Comparison of ENCODE assay signal across 7 cellular contexts in the genomic region with DNA sequence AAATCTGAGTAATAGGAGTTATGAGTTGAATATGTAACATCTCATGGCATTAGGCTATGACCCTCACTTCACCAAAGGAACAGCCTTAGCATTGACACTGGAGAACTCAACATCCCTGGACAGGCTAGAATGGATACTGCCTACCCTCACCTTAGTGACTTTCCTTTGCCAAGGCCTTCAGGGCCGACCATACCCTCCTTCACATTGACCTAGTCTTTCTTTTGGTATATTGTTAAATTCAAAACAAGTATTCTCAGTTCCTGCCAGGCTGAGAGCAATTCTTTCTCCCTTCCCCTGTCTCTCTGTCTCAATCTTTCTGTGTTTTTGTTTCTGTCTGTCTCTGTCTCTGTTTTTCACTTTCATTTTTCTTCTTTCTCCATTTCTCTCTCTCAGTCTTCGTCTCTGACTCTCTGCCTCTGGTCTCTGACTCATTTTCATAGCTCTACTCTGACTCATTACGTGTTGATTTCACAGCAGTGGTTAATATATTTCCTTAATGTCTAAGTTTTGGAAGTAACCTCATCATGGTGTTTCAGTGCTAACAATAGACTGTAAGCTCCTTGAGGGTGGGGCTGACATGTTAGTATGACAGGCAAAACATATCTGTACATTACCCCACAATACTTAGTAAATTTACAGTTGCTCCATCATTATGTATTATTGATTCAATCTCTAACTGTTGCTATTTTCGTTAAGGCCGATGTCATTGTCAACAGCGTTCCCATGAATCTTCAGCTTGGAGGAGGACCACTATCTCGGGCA. TPM values are rescaled to one million over a fixed set of nuclear protein-coding genes. Genes with fewer than 3 reads are reported as not detected.
DNase-seq lines count a peak whose midpoint lies in the region; ATAC-seq, FAIRE-seq and TF ChIP-seq lines count a peak whose summit lies in the region.

No MANE protein-coding gene starts in this region.

- no peak for TF ChIP-seq RAD21 in K562 (CRISPR knock-in tag; conservative IDR thresholded peaks at IDR 0.05 in 1 of 2, IDR thresholded peaks at IDR 0.05 in 1 of 2)

- H2AFZ ChIP-seq in K562 (ENCODE audit: low read depth, low read length) = no peak overlapping the region

- peaks cover 32% of the 10 kb centered on the region for H3K4me1 Mint-ChIP-seq in stimulated activated naive CD8-positive, alpha-beta T cell treated with anti-CD3 and anti-CD28 coated beads, Interleukin-15, Interleukin-2, amounts not matched to agents 100 ng/mL and 50 ng/mL, for 24 hours (ENCODE audit: low read depth)

- no peak overlapping the region for H3K27ac ChIP-seq in K562 (ENCODE audit: extremely low read depth, low read depth, low read length)

- peak overlapping the region; percentile 73 for H3K4me3 Mint-ChIP-seq in stimulated activated naive CD8-positive, alpha-beta T cell treated with anti-CD3 and anti-CD28 coated beads, Interleukin-15, Interleukin-2, amounts not matched to agents 100 ng/mL and 50 ng/mL, for 24 hours

- no peaks in the 10 kb centered on the region for H3K79me2 ChIP-seq in K562 (ENCODE audit: control insufficient read depth, insufficient read depth, low read length)

- no peak for TF ChIP-seq CTCF in K562 (IDR thresholded peaks at IDR 0.05 in 2 of 3, conservative IDR thresholded peaks at IDR 0.05 in 1 of 3; ENCODE audit: insufficient read depth in 2 of 3, low read depth in 1 of 3, low read length in 3 of 3)

- peak overlapping the region; percentile 95 for H3K27ac Mint-ChIP-seq in stimulated activated naive CD8-positive, alpha-beta T cell treated with anti-CD3 and anti-CD28 coated beads, Interleukin-15, Interleukin-2, amounts not matched to agents 100 ng/mL and 50 ng/mL, for 24 hours

- H3K4me1 ChIP-seq in K562 (replicated peaks in 1 of 2; ENCODE audit: control insufficient read depth in 2 of 2, insufficient read depth in 2 of 2, low read length in 2 of 2) = no peaks in the 10 kb centered on the region

- H3K9me3 Mint-ChIP-seq in stimulated activated naive CD8-positive, alpha-beta T cell treated with anti-CD3 and anti-CD28 coated beads, Interleukin-15, Interleukin-2, amounts not matched to agents 100 ng/mL and 50 ng/mL, for 24 hours = peaks cover 6% of the 10 kb centered on the region

- peak; percentile 84 for DNase-seq in HCEC 1CT
- peak; percentile 14 for DNase-seq in MG63
- no peak for DNase-seq in K562 (ENCODE audit: extremely low read depth in 1 of 4, low spot score in 3 of 4)
- DNase-seq in putamen (ENCODE audit: low spot score) = no peak
- no peak for DNase-seq in iPS-NIHi7 (ENCODE audit: extremely low spot score)

- H3K27me3 ChIP-seq in MG63 (no peaks in the 10 kb centered on the region), K562 (ENCODE audit: control insufficient read depth in 2 of 2, insufficient read depth in 2 of 2, low read length in 2 of 2) (peaks cover 0 to 3% of the 10 kb centered on the region in 2 experiments; a peak in 2 of 5 replicates)

- intact Hi-C loops in K562 (cut with micrococcal nuclease) = no loop called here

- H3K36me3 ChIP-seq in MG63 = no peaks in the 10 kb centered on the region
- H3K36me3 ChIP-seq in K562 (ENCODE audit: control insufficient read depth, insufficient read depth, low read length) = no peaks in the 10 kb centered on the region

- H3K9me3 ChIP-seq in MG63 (peaks cover 12% of the 10 kb centered on the region), K562 (replicated peaks; ENCODE audit: control insufficient read depth, insufficient read depth, low read depth, low read length) (no peaks in the 10 kb centered on the region; the same call in 1 of the 2 replicates)

- 19% methylated on average over 7 of the region's 7 CpGs for WGBS in K562 (ENCODE audit: insufficient coverage, low coverage, missing lambda C conversion rate)

- CTCF ChIA-PET in K562 (lab: Yijun Ruan, JAX; ENCODE audit: low intra/inter-chr PET ratio) = no interaction called here

- FAIRE-seq in K562 (lab: Jason Lieb, UNC) = no peak

- TF ChIP-seq POLR2A in K562 (conservative IDR thresholded peaks at IDR 0.05) = no peak

- no peak overlapping the region for H3K9ac ChIP-seq in K562 (ENCODE audit: insufficient read depth in 1 of 2, low read depth in 2 of 2, low read length in 2 of 2)

- H3K4me3 ChIP-seq in MG63 (peak overlapping the region; percentile 16), K562 (no peak overlapping the region)

- no TSS peak for BruUV-seq in K562 (replicated peaks; lab: Mats Ljungman, UMichigan)

- peaks cover 46% of the 10 kb centered on the region for H3K36me3 Mint-ChIP-seq in stimulated activated naive CD8-positive, alpha-beta T cell treated with anti-CD3 and anti-CD28 coated beads, Interleukin-15, Interleukin-2, amounts not matched to agents 100 ng/mL and 50 ng/mL, for 24 hours (ENCODE audit: low read depth)

- POLR2A ChIA-PET in K562 (lab: Yijun Ruan, JAX) = no interaction called here

- H3K4me2 ChIP-seq in K562 (ENCODE audit: insufficient read depth, low read length) = no peak overlapping the region

- in situ Hi-C loops in K562 (cut with MboI) = no loop called here

- no peaks in the 10 kb centered on the region for H3K27me3 Mint-ChIP-seq in stimulated activated naive CD8-positive, alpha-beta T cell treated with anti-CD3 and anti-CD28 coated beads, Interleukin-15, Interleukin-2, amounts not matched to agents 100 ng/mL and 50 ng/mL, for 24 hours

- ATAC-seq in GM18511 (IDR thresholded peaks at IDR 0.05; ENCODE audit: unreplicated experiment) = peak; percentile 96
- no peak for ATAC-seq in K562

- no peaks in the 10 kb centered on the region for H4K20me1 ChIP-seq in K562 (replicated peaks; ENCODE audit: control insufficient read depth, insufficient read depth, low read length)

- no peak for TF ChIP-seq EP300 in K562 (IDR thresholded peaks at IDR 0.05; ENCODE audit: low read length)

- H3K9me1 ChIP-seq in K562 (ENCODE audit: control insufficient read depth, insufficient read depth, low read length) = no peaks in the 10 kb centered on the region

RNA-seq across cellular contexts. Expression of gene PARP15, which starts 32.5 kb away (rescaled TPM):
- 0.10 TPM in 1 of 2 replicates, not detected in the other for total RNA-seq in MG63 (2014; rRNA removed; shearing (Covaris generic); ENCODE audit: low replicate concordance)
- 0.51 and 2.6 TPM in 2 replicates for total RNA-seq in K562 (2011; cell fraction: chromatin; rRNA removed; ENCODE audit: low replicate concordance)
- total RNA-seq in K562 (2011; cell fraction: nucleolus; rRNA removed) = 0.50 and 1.3 TPM in 2 replicates
- 0.99 and 1.8 TPM in 2 replicates for total RNA-seq in K562 (2011; cell fraction: nucleoplasm; rRNA removed)
- 0.05 and 0.08 TPM in 2 replicates for total RNA-seq in K562 (2014; rRNA removed)
- 0.11 and 0.45 TPM in 2 replicates for total RNA-seq in K562 (2014; rRNA removed; fragmentation: Illumina TruSeq; extraction: Trizol)
- total RNA-seq in K562 (2015; rRNA removed; fragmentation: Illumina TruSeq; extraction: Trizol) = 0.19 and 0.40 TPM in 2 replicates
- 0.38 and 0.45 TPM in 2 replicates for total RNA-seq in K562 (2021)
- 0.22 TPM in 1 of 2 replicates, not detected in the other for polyA plus RNA-seq in K562 (2011; rRNA removed)
- polyA plus RNA-seq in K562 (2011; cell fraction: cytosol; rRNA removed) = 0.12 TPM in 1 of 2 replicates, not detected in the other
- 0.03 and 0.44 TPM in 2 replicates for polyA plus RNA-seq in K562 (2011; cell fraction: nucleus; rRNA removed)
- polyA plus RNA-seq in K562 (2012) = 0.30 and 0.42 TPM in 2 replicates
- 0.18 and 0.29 TPM in 2 replicates for polyA plus RNA-seq in K562 (2014; fragmentation: Illumina TruSeq; extraction: Trizol)
- under 1 TPM; 0.08 to 0.10 TPM for polyA plus RNA-seq in K562 (2014; fragmentation: Nextera tagmentation; extraction: Ambion mirVana)
- 0.13 and 0.61 TPM in 2 replicates for polyA plus RNA-seq in K562 (2014; rRNA removed)
- polyA minus RNA-seq in K562 (2011; rRNA and poly(A)+ RNA removed) = 0.12 and 0.14 TPM in 2 replicates
- not detected in 2 replicates for polyA minus RNA-seq in K562 (2011; cell fraction: cytosol; rRNA and poly(A)+ RNA removed)
- polyA minus RNA-seq in K562 (2011; cell fraction: nucleus; rRNA and poly(A)+ RNA removed) = 0.13 TPM in 1 of 2 replicates, not detected in the other

RNA-seq across cellular contexts. Expression of gene DTX3L, which starts 45.8 kb away (rescaled TPM):
- 28.4 and 39.3 TPM in 2 replicates for total RNA-seq in MG63 (2014; rRNA removed; shearing (Covaris generic); ENCODE audit: low replicate concordance)
- total RNA-seq in K562 (2011; cell fraction: chromatin; rRNA removed; ENCODE audit: low replicate concordance) = 1.5 and 5.0 TPM in 2 replicates
- 1.2 TPM in 2 replicates for total RNA-seq in K562 (2011; cell fraction: nucleolus; rRNA removed)
- total RNA-seq in K562 (2011; cell fraction: nucleoplasm; rRNA removed) = 2.9 and 4.2 TPM in 2 replicates
- 3.0 and 4.1 TPM in 2 replicates for total RNA-seq in K562 (2014; rRNA removed)
- total RNA-seq in K562 (2014; rRNA removed; fragmentation: Illumina TruSeq; extraction: Trizol) = 6.0 and 7.0 TPM in 2 replicates
- 6.0 and 6.5 TPM in 2 replicates for total RNA-seq in K562 (2015; rRNA removed; fragmentation: Illumina TruSeq; extraction: Trizol)
- 6.2 and 6.6 TPM in 2 replicates for total RNA-seq in K562 (2021)
- 1.0 and 2.3 TPM in 2 replicates for polyA plus RNA-seq in K562 (2011; rRNA removed)
- polyA plus RNA-seq in K562 (2011; cell fraction: cytosol; rRNA removed) = 0.97 and 1.0 TPM in 2 replicates
- polyA plus RNA-seq in K562 (2011; cell fraction: nucleus; rRNA removed) = 0.59 and 0.94 TPM in 2 replicates
- 3.8 and 6.1 TPM in 2 replicates for polyA plus RNA-seq in K562 (2012)
- 4.9 and 6.0 TPM in 2 replicates for polyA plus RNA-seq in K562 (2014; fragmentation: Illumina TruSeq; extraction: Trizol)
- 1 to 10 TPM; 2.3 to 2.5 TPM for polyA plus RNA-seq in K562 (2014; fragmentation: Nextera tagmentation; extraction: Ambion mirVana)
- polyA plus RNA-seq in K562 (2014; rRNA removed) = 3.0 and 3.4 TPM in 2 replicates
- polyA minus RNA-seq in K562 (2011; rRNA and poly(A)+ RNA removed) = 2.0 and 2.8 TPM in 2 replicates
- 1.9 and 2.5 TPM in 2 replicates for polyA minus RNA-seq in K562 (2011; cell fraction: cytosol; rRNA and poly(A)+ RNA removed)
- polyA minus RNA-seq in K562 (2011; cell fraction: nucleus; rRNA and poly(A)+ RNA removed) = 0.54 and 0.56 TPM in 2 replicates

RNA-seq across cellular contexts. Expression of gene PARP9, which starts 45.9 kb away (rescaled TPM):
- total RNA-seq in MG63 (2014; rRNA removed; shearing (Covaris generic); ENCODE audit: low replicate concordance) = 20.8 and 40.0 TPM in 2 replicates
- 2.4 and 4.9 TPM in 2 replicates for total RNA-seq in K562 (2011; cell fraction: chromatin; rRNA removed; ENCODE audit: low replicate concordance)
- total RNA-seq in K562 (2011; cell fraction: nucleolus; rRNA removed) = 1.1 and 1.2 TPM in 2 replicates
- total RNA-seq in K562 (2011; cell fraction: nucleoplasm; rRNA removed) = 1.7 and 3.3 TPM in 2 replicates
- 2.7 and 2.8 TPM in 2 replicates for total RNA-seq in K562 (2014; rRNA removed)
- total RNA-seq in K562 (2014; rRNA removed; fragmentation: Illumina TruSeq; extraction: Trizol) = 3.1 and 3.9 TPM in 2 replicates
- total RNA-seq in K562 (2015; rRNA removed; fragmentation: Illumina TruSeq; extraction: Trizol) = 3.8 TPM in 2 replicates
- total RNA-seq in K562 (2021) = 3.1 and 3.4 TPM in 2 replicates
- polyA plus RNA-seq in K562 (2011; rRNA removed) = 1.5 and 3.9 TPM in 2 replicates
- polyA plus RNA-seq in K562 (2011; cell fraction: cytosol; rRNA removed) = 1.2 and 1.8 TPM in 2 replicates
- 1.4 and 2.3 TPM in 2 replicates for polyA plus RNA-seq in K562 (2011; cell fraction: nucleus; rRNA removed)
- polyA plus RNA-seq in K562 (2012) = 2.9 and 4.9 TPM in 2 replicates
- 4.4 and 4.8 TPM in 2 replicates for polyA plus RNA-seq in K562 (2014; fragmentation: Illumina TruSeq; extraction: Trizol)
- polyA plus RNA-seq in K562 (2014; fragmentation: Nextera tagmentation; extraction: Ambion mirVana) = 1 to 10 TPM; 2.1 to 3.2 TPM
- polyA plus RNA-seq in K562 (2014; rRNA removed) = 3.5 and 3.8 TPM in 2 replicates
- 1.5 and 2.4 TPM in 2 replicates for polyA minus RNA-seq in K562 (2011; rRNA and poly(A)+ RNA removed)
- polyA minus RNA-seq in K562 (2011; cell fraction: cytosol; rRNA and poly(A)+ RNA removed) = 0.46 and 0.76 TPM in 2 replicates
- 0.44 and 0.54 TPM in 2 replicates for polyA minus RNA-seq in K562 (2011; cell fraction: nucleus; rRNA and poly(A)+ RNA removed)

Comparison
In these comparisons a context has a peak if more than half of its experiments do, and no peak if none do; other contexts are left out.
1. DNase-seq: peak in HCEC 1CT (single experiment) and MG63 (single experiment); none in K562 (0 of 4), putamen (single experiment) and iPS-NIHi7 (single experiment).